In genomic region chr6:34237722-34238506, GRCh38 we compare ENCODE assay signal across 1 cellular context.
TF ChIP-seq lines count a peak whose summit lies in the region.

No MANE protein-coding gene starts in this region.

TF ChIP-seq in HEK293, 187 proteins besides CTCF, POLR2A, EP300 and RAD21 (continued from another document and continues in another):
- TF ChIP-seq ZBTB17 (tag by site-specific recombination; IDR thresholded peaks at IDR 0.05) (no peak), KLF1 (tag by site-specific recombination; IDR thresholded peaks at IDR 0.05) (no peak), ZNF433 (tag by site-specific recombination; IDR thresholded peaks at IDR 0.05; ENCODE audit: low read depth) (no peak), ZNF626 (tag by site-specific recombination; IDR thresholded peaks at IDR 0.05) (no peak), ZNF274 (IDR thresholded peaks at IDR 0.05; ENCODE audit: low read length) (no peak), ZNF274 (tag by site-specific recombination; IDR thresholded peaks at IDR 0.05; ENCODE audit: borderline replicate concordance) (no peak), SCRT1 (tag by site-specific recombination; IDR thresholded peaks at IDR 0.05; ENCODE audit: borderline replicate concordance) (no peak), SP2 (tag by site-specific recombination; IDR thresholded peaks at IDR 0.05) (no peak), ZNF138 (tag by site-specific recombination; IDR thresholded peaks at IDR 0.05; ENCODE audit: borderline replicate concordance) (no peak), IKZF3 (tag by site-specific recombination; IDR thresholded peaks at IDR 0.05) (0 out of 2 replicates have a peak, but pooled peaks have one; percentile 33), ZNF585B (tag by site-specific recombination; IDR thresholded peaks at IDR 0.05) (no peak), SCRT2 (tag by site-specific recombination; IDR thresholded peaks at IDR 0.05) (no peak), ZNF146 (tag by site-specific recombination; IDR thresholded peaks at IDR 0.05) (no peak), YY2 (tag by site-specific recombination; IDR thresholded peaks at IDR 0.05) (no peak), ZNF580 (tag by site-specific recombination; IDR thresholded peaks at IDR 0.05) (no peak), TRIM28 (IDR thresholded peaks at IDR 0.05; ENCODE audit: borderline replicate concordance, low read length) (no peak), ZNF785 (tag by site-specific recombination; IDR thresholded peaks at IDR 0.05) (no peak), OSR2 (tag by site-specific recombination; IDR thresholded peaks at IDR 0.05) (no peak), ZNF623 (tag by site-specific recombination; IDR thresholded peaks at IDR 0.05) (no peak), ZNF302 (tag by site-specific recombination; IDR thresholded peaks at IDR 0.05; ENCODE audit: low read depth) (no peak), ZNF843 (tag by site-specific recombination; IDR thresholded peaks at IDR 0.05) (no peak), ZNF184 (tag by site-specific recombination; IDR thresholded peaks at IDR 0.05) (no peak), ZNF571 (tag by site-specific recombination; IDR thresholded peaks at IDR 0.05) (no peak), HOXA7 (CRISPR knock-in tag; IDR thresholded peaks at IDR 0.05; ENCODE audit: borderline replicate concordance) (no peak), ZNF23 (tag by site-specific recombination; IDR thresholded peaks at IDR 0.05; ENCODE audit: borderline replicate concordance) (no peak), ZNF791 (tag by site-specific recombination; IDR thresholded peaks at IDR 0.05) (no peak), ZFP3 (tag by site-specific recombination; IDR thresholded peaks at IDR 0.05; ENCODE audit: low read depth) (no peak), KLF16 (tag by site-specific recombination; IDR thresholded peaks at IDR 0.05) (no peak), KLF9 (tag by site-specific recombination; IDR thresholded peaks at IDR 0.05; ENCODE audit: low read depth) (peak; percentile 34; the same call in 1 of the 2 replicates), ZNF248 (tag by site-specific recombination; IDR thresholded peaks at IDR 0.05) (no peak), ZNF645 (tag by site-specific recombination; IDR thresholded peaks at IDR 0.05) (no peak), ZEB2 (tag by site-specific recombination; IDR thresholded peaks at IDR 0.05) (0 out of 2 replicates have a peak, but pooled peaks have one; percentile 38), ZNF701 (tag by site-specific recombination; IDR thresholded peaks at IDR 0.05) (no peak), ZNF214 (tag by site-specific recombination; IDR thresholded peaks at IDR 0.05; ENCODE audit: borderline replicate concordance) (no peak), ZNF501 (tag by site-specific recombination; IDR thresholded peaks at IDR 0.05) (0 out of 2 replicates have a peak, but pooled peaks have one; percentile 19), ZNF76 (tag by site-specific recombination; IDR thresholded peaks at IDR 0.05; ENCODE audit: borderline replicate concordance, low read depth) (no peak), ZNF37A (tag by site-specific recombination; IDR thresholded peaks at IDR 0.05) (no peak), ZNF19 (tag by site-specific recombination; IDR thresholded peaks at IDR 0.05; ENCODE audit: low read depth) (no peak), ZBTB8A (tag by site-specific recombination; IDR thresholded peaks at IDR 0.05) (peak; percentile 86), ZNF548 (tag by site-specific recombination; IDR thresholded peaks at IDR 0.05) (no peak), ZSCAN4 (tag by site-specific recombination; IDR thresholded peaks at IDR 0.05) (no peak), ZNF692 (tag by site-specific recombination; IDR thresholded peaks at IDR 0.05) (peak; percentile 78), REST (tag by site-specific recombination; IDR thresholded peaks at IDR 0.05) (no peak), ZNF629 (tag by site-specific recombination; IDR thresholded peaks at IDR 0.05) (no peak)
- TF ChIP-seq, protein P1, sequence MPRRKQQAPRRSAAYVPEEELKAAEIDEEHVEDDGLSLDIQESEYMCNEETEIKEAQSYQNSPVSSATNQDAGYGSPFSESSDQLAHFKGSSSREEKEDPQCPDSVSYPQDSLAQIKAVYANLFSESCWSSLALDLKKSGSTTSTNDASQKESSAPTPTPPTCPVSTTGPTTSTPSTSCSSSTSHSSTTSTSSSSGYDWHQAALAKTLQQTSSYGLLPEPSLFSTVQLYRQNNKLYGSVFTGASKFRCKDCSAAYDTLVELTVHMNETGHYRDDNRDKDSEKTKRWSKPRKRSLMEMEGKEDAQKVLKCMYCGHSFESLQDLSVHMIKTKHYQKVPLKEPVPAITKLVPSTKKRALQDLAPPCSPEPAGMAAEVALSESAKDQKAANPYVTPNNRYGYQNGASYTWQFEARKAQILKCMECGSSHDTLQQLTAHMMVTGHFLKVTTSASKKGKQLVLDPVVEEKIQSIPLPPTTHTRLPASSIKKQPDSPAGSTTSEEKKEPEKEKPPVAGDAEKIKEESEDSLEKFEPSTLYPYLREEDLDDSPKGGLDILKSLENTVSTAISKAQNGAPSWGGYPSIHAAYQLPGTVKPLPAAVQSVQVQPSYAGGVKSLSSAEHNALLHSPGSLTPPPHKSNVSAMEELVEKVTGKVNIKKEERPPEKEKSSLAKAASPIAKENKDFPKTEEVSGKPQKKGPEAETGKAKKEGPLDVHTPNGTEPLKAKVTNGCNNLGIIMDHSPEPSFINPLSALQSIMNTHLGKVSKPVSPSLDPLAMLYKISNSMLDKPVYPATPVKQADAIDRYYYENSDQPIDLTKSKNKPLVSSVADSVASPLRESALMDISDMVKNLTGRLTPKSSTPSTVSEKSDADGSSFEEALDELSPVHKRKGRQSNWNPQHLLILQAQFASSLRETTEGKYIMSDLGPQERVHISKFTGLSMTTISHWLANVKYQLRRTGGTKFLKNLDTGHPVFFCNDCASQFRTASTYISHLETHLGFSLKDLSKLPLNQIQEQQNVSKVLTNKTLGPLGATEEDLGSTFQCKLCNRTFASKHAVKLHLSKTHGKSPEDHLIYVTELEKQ (tag by site-specific recombination; IDR thresholded peaks at IDR 0.05; ENCODE audit: borderline replicate concordance) = no peak
- TF ChIP-seq, protein P2, sequence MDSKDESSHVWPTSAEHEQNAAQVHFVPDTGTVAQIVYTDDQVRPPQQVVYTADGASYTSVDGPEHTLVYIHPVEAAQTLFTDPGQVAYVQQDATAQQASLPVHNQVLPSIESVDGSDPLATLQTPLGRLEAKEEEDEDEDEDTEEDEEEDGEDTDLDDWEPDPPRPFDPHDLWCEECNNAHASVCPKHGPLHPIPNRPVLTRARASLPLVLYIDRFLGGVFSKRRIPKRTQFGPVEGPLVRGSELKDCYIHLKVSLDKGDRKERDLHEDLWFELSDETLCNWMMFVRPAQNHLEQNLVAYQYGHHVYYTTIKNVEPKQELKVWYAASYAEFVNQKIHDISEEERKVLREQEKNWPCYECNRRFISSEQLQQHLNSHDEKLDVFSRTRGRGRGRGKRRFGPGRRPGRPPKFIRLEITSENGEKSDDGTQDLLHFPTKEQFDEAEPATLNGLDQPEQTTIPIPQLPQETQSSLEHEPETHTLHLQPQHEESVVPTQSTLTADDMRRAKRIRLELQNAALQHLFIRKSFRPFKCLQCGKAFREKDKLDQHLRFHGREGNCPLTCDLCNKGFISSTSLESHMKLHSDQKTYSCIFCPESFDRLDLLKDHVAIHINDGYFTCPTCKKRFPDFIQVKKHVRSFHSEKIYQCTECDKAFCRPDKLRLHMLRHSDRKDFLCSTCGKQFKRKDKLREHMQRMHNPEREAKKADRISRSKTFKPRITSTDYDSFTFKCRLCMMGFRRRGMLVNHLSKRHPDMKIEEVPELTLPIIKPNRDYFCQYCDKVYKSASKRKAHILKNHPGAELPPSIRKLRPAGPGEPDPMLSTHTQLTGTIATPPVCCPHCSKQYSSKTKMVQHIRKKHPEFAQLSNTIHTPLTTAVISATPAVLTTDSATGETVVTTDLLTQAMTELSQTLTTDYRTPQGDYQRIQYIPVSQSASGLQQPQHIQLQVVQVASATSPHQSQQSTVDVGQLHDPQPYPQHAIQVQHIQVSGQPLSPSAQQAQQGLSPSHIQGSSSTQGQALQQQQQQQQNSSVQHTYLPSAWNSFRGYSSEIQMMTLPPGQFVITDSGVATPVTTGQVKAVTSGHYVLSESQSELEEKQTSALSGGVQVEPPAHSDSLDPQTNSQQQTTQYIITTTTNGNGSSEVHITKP (tag by site-specific recombination; IDR thresholded peaks at IDR 0.05) = no peak
- TF ChIP-seq, protein P3, sequence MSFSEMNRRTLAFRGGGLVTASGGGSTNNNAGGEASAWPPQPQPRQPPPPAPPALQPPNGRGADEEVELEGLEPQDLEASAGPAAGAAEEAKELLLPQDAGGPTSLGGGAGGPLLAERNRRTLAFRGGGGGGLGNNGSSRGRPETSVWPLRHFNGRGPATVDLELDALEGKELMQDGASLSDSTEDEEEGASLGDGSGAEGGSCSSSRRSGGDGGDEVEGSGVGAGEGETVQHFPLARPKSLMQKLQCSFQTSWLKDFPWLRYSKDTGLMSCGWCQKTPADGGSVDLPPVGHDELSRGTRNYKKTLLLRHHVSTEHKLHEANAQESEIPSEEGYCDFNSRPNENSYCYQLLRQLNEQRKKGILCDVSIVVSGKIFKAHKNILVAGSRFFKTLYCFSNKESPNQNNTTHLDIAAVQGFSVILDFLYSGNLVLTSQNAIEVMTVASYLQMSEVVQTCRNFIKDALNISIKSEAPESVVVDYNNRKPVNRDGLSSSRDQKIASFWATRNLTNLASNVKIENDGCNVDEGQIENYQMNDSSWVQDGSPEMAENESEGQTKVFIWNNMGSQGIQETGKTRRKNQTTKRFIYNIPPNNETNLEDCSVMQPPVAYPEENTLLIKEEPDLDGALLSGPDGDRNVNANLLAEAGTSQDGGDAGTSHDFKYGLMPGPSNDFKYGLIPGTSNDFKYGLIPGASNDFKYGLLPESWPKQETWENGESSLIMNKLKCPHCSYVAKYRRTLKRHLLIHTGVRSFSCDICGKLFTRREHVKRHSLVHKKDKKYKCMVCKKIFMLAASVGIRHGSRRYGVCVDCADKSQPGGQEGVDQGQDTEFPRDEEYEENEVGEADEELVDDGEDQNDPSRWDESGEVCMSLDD (tag by site-specific recombination; IDR thresholded peaks at IDR 0.05) = peak; percentile 87
- TF ChIP-seq, protein P4, sequence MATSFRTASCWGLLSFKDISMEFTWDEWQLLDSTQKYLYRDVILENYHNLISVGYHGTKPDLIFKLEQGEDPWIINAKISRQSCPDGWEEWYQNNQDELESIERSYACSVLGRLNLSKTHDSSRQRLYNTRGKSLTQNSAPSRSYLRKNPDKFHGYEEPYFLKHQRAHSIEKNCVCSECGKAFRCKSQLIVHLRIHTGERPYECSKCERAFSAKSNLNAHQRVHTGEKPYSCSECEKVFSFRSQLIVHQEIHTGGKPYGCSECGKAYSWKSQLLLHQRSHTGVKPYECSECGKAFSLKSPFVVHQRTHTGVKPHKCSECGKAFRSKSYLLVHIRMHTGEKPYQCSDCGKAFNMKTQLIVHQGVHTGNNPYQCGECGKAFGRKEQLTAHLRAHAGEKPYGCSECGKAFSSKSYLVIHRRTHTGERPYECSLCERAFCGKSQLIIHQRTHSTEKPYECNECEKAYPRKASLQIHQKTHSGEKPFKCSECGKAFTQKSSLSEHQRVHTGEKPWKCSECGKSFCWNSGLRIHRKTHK (tag by site-specific recombination; IDR thresholded peaks at IDR 0.05) = no peak
